Comparison of ENCODE assay signal across 1 cellular context in the genomic region with DNA sequence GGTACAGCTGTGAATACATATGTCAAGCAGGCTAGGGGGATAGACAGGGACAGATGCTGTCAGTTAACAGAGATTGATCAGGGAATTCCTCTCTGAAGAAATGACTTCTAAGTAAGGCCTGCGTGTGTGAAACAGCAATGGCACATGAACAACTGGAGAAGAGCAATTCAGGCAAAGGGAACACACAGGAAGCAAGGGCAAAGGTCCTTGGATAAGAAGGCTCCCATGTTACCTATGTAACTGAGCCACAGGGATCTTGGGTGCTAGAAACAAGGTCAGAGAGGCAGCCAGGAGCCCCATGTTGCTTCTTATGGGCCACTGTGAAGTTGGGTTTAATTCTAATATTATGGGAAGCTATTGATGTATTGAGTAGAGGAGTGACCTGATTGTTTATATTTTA.
TF ChIP-seq lines count a peak whose summit lies in the region.

No MANE protein-coding gene starts in this region.

TF ChIP-seq in GM23338, 12 proteins besides CTCF, POLR2A, EP300 and RAD21 (continued from another document):
- TF ChIP-seq, protein P1, sequence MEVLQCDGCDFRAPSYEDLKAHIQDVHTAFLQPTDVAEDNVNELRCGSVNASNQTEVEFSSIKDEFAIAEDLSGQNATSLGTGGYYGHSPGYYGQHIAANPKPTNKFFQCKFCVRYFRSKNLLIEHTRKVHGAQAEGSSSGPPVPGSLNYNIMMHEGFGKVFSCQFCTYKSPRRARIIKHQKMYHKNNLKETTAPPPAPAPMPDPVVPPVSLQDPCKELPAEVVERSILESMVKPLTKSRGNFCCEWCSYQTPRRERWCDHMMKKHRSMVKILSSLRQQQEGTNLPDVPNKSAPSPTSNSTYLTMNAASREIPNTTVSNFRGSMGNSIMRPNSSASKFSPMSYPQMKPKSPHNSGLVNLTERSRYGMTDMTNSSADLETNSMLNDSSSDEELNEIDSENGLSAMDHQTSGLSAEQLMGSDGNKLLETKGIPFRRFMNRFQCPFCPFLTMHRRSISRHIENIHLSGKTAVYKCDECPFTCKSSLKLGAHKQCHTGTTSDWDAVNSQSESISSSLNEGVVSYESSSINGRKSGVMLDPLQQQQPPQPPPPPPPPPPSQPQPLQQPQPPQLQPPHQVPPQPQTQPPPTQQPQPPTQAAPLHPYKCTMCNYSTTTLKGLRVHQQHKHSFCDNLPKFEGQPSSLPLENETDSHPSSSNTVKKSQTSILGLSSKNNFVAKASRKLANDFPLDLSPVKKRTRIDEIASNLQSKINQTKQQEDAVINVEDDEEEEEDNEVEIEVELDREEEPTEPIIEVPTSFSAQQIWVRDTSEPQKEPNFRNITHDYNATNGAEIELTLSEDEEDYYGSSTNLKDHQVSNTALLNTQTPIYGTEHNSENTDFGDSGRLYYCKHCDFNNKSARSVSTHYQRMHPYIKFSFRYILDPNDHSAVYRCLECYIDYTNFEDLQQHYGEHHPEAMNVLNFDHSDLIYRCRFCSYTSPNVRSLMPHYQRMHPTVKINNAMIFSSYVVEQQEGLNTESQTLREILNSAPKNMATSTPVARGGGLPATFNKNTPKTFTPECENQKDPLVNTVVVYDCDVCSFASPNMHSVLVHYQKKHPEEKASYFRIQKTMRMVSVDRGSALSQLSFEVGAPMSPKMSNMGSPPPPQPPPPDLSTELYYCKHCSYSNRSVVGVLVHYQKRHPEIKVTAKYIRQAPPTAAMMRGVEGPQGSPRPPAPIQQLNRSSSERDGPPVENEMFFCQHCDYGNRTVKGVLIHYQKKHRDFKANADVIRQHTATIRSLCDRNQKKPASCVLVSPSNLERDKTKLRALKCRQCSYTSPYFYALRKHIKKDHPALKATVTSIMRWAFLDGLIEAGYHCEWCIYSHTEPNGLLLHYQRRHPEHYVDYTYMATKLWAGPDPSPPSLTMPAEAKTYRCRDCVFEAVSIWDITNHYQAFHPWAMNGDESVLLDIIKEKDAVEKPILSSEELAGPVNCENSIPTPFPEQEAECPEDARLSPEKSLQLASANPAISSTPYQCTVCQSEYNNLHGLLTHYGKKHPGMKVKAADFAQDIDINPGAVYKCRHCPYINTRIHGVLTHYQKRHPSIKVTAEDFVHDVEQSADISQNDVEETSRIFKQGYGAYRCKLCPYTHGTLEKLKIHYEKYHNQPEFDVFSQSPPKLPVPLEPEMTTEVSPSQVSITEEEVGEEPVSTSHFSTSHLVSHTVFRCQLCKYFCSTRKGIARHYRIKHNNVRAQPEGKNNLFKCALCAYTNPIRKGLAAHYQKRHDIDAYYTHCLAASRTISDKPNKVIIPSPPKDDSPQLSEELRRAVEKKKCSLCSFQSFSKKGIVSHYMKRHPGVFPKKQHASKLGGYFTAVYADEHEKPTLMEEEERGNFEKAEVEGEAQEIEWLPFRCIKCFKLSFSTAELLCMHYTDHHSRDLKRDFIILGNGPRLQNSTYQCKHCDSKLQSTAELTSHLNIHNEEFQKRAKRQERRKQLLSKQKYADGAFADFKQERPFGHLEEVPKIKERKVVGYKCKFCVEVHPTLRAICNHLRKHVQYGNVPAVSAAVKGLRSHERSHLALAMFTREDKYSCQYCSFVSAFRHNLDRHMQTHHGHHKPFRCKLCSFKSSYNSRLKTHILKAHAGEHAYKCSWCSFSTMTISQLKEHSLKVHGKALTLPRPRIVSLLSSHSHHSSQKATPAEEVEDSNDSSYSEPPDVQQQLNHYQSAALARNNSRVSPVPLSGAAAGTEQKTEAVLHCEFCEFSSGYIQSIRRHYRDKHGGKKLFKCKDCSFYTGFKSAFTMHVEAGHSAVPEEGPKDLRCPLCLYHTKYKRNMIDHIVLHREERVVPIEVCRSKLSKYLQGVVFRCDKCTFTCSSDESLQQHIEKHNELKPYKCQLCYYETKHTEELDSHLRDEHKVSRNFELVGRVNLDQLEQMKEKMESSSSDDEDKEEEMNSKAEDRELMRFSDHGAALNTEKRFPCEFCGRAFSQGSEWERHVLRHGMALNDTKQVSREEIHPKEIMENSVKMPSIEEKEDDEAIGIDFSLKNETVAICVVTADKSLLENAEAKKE (CRISPR knock-in tag; IDR thresholded peaks at IDR 0.05), result no peak
- TF ChIP-seq, protein P2, sequence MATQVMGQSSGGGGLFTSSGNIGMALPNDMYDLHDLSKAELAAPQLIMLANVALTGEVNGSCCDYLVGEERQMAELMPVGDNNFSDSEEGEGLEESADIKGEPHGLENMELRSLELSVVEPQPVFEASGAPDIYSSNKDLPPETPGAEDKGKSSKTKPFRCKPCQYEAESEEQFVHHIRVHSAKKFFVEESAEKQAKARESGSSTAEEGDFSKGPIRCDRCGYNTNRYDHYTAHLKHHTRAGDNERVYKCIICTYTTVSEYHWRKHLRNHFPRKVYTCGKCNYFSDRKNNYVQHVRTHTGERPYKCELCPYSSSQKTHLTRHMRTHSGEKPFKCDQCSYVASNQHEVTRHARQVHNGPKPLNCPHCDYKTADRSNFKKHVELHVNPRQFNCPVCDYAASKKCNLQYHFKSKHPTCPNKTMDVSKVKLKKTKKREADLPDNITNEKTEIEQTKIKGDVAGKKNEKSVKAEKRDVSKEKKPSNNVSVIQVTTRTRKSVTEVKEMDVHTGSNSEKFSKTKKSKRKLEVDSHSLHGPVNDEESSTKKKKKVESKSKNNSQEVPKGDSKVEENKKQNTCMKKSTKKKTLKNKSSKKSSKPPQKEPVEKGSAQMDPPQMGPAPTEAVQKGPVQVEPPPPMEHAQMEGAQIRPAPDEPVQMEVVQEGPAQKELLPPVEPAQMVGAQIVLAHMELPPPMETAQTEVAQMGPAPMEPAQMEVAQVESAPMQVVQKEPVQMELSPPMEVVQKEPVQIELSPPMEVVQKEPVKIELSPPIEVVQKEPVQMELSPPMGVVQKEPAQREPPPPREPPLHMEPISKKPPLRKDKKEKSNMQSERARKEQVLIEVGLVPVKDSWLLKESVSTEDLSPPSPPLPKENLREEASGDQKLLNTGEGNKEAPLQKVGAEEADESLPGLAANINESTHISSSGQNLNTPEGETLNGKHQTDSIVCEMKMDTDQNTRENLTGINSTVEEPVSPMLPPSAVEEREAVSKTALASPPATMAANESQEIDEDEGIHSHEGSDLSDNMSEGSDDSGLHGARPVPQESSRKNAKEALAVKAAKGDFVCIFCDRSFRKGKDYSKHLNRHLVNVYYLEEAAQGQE (IDR thresholded peaks at IDR 0.05; ENCODE audit: unreplicated experiment), result no peak
- TF ChIP-seq NANOG (IDR thresholded peaks at IDR 0.05; ENCODE audit: borderline replicate concordance) (no peak), STAT1 (IDR thresholded peaks at IDR 0.05; ENCODE audit: unreplicated experiment) (no peak)
